1 cellular context compared by ENCODE assay signal in the genomic region with DNA sequence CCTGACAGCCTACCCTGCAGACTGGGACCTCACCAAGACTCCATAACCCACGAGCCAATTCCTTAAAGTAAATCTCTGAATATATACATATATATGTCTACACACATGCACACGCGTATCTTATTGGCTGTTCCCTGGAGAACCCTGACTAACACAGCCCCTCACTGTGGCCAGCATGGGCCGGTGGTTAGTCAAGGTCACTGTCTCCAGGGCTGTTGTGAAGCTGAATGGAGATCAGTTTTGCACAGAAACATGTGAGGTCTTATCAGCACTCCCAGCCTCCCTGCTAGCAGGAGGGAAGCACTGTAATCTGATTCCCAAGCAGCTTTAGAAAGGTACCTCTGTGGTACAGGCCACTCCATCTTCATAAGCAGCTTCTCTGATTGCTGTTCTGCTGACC.
TF ChIP-seq lines count a peak whose summit lies in the region.

No MANE protein-coding gene starts in this region.

TF ChIP-seq in K562, 482 proteins besides CTCF, POLR2A, EP300 and RAD21 (continued from another document and continues in another):
- no peak for TF ChIP-seq CHD7 (IDR thresholded peaks at IDR 0.05; ENCODE audit: low read depth, low read length)
- TF ChIP-seq ZNF354B (CRISPR knock-in tag; IDR thresholded peaks at IDR 0.05): no peak
- no peak for TF ChIP-seq FUS (optimal IDR thresholded peaks at IDR 0.05; ENCODE audit: low read depth, low read length)
- no peak for TF ChIP-seq CBX8 (IDR thresholded peaks at IDR 0.05; ENCODE audit: borderline replicate concordance, extremely low read depth, low read depth, low read length, poor library complexity, severe bottlenecking)
- TF ChIP-seq ARID1B (IDR thresholded peaks at IDR 0.05): peak; percentile 97
- peak; percentile 96 for TF ChIP-seq TAL1 (IDR thresholded peaks at IDR 0.05)
- 0 out of 4 replicates have a peak, but pooled peaks of 1 of the 2 experiments have one; percentile 36 for TF ChIP-seq UBTF (IDR thresholded peaks at IDR 0.05; ENCODE audit: borderline replicate concordance in 1 of 2, low read depth in 2 of 2, low read length in 2 of 2)
- TF ChIP-seq ZNF764 (CRISPR knock-in tag; IDR thresholded peaks at IDR 0.05; ENCODE audit: low read depth): no peak
- TF ChIP-seq, protein P1, sequence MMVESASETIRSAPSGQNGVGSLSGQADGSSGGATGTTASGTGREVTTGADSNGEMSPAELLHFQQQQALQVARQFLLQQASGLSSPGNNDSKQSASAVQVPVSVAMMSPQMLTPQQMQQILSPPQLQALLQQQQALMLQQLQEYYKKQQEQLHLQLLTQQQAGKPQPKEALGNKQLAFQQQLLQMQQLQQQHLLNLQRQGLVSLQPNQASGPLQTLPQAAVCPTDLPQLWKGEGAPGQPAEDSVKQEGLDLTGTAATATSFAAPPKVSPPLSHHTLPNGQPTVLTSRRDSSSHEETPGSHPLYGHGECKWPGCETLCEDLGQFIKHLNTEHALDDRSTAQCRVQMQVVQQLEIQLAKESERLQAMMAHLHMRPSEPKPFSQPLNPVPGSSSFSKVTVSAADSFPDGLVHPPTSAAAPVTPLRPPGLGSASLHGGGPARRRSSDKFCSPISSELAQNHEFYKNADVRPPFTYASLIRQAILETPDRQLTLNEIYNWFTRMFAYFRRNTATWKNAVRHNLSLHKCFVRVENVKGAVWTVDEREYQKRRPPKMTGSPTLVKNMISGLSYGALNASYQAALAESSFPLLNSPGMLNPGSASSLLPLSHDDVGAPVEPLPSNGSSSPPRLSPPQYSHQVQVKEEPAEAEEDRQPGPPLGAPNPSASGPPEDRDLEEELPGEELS (CRISPR knock-in tag; IDR thresholded peaks at IDR 0.05; ENCODE audit: borderline replicate concordance): no peak
- TF ChIP-seq MLX (CRISPR knock-in tag; conservative IDR thresholded peaks at IDR 0.05): no peak
- TF ChIP-seq, protein P2, sequence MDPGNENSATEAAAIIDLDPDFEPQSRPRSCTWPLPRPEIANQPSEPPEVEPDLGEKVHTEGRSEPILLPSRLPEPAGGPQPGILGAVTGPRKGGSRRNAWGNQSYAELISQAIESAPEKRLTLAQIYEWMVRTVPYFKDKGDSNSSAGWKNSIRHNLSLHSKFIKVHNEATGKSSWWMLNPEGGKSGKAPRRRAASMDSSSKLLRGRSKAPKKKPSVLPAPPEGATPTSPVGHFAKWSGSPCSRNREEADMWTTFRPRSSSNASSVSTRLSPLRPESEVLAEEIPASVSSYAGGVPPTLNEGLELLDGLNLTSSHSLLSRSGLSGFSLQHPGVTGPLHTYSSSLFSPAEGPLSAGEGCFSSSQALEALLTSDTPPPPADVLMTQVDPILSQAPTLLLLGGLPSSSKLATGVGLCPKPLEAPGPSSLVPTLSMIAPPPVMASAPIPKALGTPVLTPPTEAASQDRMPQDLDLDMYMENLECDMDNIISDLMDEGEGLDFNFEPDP (CRISPR knock-in tag; IDR thresholded peaks at IDR 0.05): no peak
- TF ChIP-seq GTF2F1 (IDR thresholded peaks at IDR 0.05; ENCODE audit: low read depth, low read length): no peak
- no peak for TF ChIP-seq E4F1 (CRISPR knock-in tag; IDR thresholded peaks at IDR 0.05; ENCODE audit: borderline replicate concordance)
- TF ChIP-seq, protein P3, sequence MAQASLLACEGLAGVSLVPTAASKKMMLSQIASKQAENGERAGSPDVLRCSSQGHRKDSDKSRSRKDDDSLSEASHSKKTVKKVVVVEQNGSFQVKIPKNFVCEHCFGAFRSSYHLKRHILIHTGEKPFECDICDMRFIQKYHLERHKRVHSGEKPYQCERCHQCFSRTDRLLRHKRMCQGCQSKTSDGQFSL (CRISPR knock-in tag; IDR thresholded peaks at IDR 0.05): no peak
- TF ChIP-seq, protein P3 (tag; IDR thresholded peaks at IDR 0.05): no peak
- TF ChIP-seq BCL6 (CRISPR knock-in tag; IDR thresholded peaks at IDR 0.05): no peak
- no peak for TF ChIP-seq NFIX (CRISPR knock-in tag; IDR thresholded peaks at IDR 0.05; ENCODE audit: low read depth)
- no peak for TF ChIP-seq PHF20 (IDR thresholded peaks at IDR 0.05; ENCODE audit: partially characterized antibody)
- no peak for TF ChIP-seq ZNF3 (CRISPR knock-in tag; IDR thresholded peaks at IDR 0.05)
- 0 out of 2 replicates have a peak, but pooled peaks have one; percentile 7 for TF ChIP-seq MAFK (IDR thresholded peaks at IDR 0.05; ENCODE audit: low read length)
- no peak for TF ChIP-seq ZNF274 (IDR thresholded peaks at IDR 0.05; ENCODE audit: borderline replicate concordance, low read depth, low read length)
- no peak for TF ChIP-seq ZNF277 (CRISPR knock-in tag; IDR thresholded peaks at IDR 0.05; ENCODE audit: borderline replicate concordance)
- TF ChIP-seq PCBP1 (IDR thresholded peaks at IDR 0.05; ENCODE audit: low read depth, low read length, poor library complexity, severe bottlenecking): no peak
- no peak for TF ChIP-seq ZNF79 (CRISPR knock-in tag; IDR thresholded peaks at IDR 0.05; ENCODE audit: low read depth)
- TF ChIP-seq TBL1XR1 (IDR thresholded peaks at IDR 0.05; ENCODE audit: low read length in 2 of 2): peak; percentile 57 to 84
- TF ChIP-seq JUND (IDR thresholded peaks at IDR 0.05; ENCODE audit: borderline replicate concordance, low read depth, low read length): peak; percentile 66; the same call in 1 of the 2 replicates
- TF ChIP-seq JUND (tag; IDR thresholded peaks at IDR 0.05; ENCODE audit: borderline replicate concordance, low read depth, low read length): no peak; the same call in 2 of the 3 replicates
- TF ChIP-seq ZNF134 (CRISPR knock-in tag; conservative IDR thresholded peaks at IDR 0.05): peak; percentile 58; the same call in 1 of the 2 replicates
- no peak for TF ChIP-seq TBP (optimal IDR thresholded peaks at IDR 0.05; ENCODE audit: low read depth, low read length)
- no peak for TF ChIP-seq ZNF644 (tag; IDR thresholded peaks at IDR 0.05; ENCODE audit: low read depth)
- TF ChIP-seq ZNF143 (CRISPR knock-in tag; IDR thresholded peaks at IDR 0.05): no peak
- TF ChIP-seq MTA3 (IDR thresholded peaks at IDR 0.05; ENCODE audit: borderline replicate concordance): peak; percentile 67
- TF ChIP-seq SMARCA5 (IDR thresholded peaks at IDR 0.05): no peak
